In genomic region chr2:232321817-232322559, GRCh38 we compare ENCODE assay signal across 16 cellular contexts. TPM values are rescaled to one million over a fixed set of nuclear protein-coding genes. Genes with fewer than 3 reads are reported as not detected.
DNase-seq lines count a peak whose midpoint lies in the region; ATAC-seq and TF ChIP-seq lines count a peak whose summit lies in the region.
"Had no signal": no experiment of that assay in that cellular context is flagged by ENCODE, and none has a peak within 500 bp of the region (broad histone marks: within the 10 kb centered on the region; RNA-seq: fewer than 3 reads in every experiment).

No MANE protein-coding gene starts in this region.

- H4K91ac ChIP-seq in IMR-90 (ENCODE audit: insufficient read depth, low read depth, low read length) = no peak overlapping the region

- H3K4me1 ChIP-seq in IMR-90 (ENCODE audit: control insufficient read depth, insufficient read depth, low read length) = no peaks in the 10 kb centered on the region

- no peak overlapping the region for H4K8ac ChIP-seq in IMR-90 (ENCODE audit: low read depth in 2 of 2, low read length in 2 of 2)

- CTCF ChIA-PET in IMR-90 (lab: Yijun Ruan, JAX) = interaction anchor here (0.6 kb wide), 1 partner anchor 446 kb away, joined by 3 read pairs; no protein-coding TSS in a partner anchor

- in situ Hi-C loops in IMR-90 (cut with MboI; ENCODE audit: low sequenced_read_pairs) = no loop called here

- no peak overlapping the region for H3K56ac ChIP-seq in IMR-90 (ENCODE audit: extremely low read depth, insufficient read depth, low read length)

- H3K4ac ChIP-seq in IMR-90 (ENCODE audit: low read depth, low read length) = no peak overlapping the region

- ATAC-seq in IMR-90 (ENCODE audit: low read depth) = no peak
- no peak for ATAC-seq in GM21515 (IDR thresholded peaks at IDR 0.05; ENCODE audit: unreplicated experiment)

- BruUV-seq in IMR-90 (replicated peaks; lab: Mats Ljungman, UMichigan) = no TSS peak

- TF ChIP-seq POLR2A in IMR-90 (IDR thresholded peaks at IDR 0.05; ENCODE audit: low read depth, low read length) = no peak

- H2AK9ac ChIP-seq in IMR-90 (replicated peaks; ENCODE audit: low read depth, low read length, poor library complexity) = peak overlapping the region; percentile 76

- TF ChIP-seq CTCF in IMR-90 (conservative IDR thresholded peaks at IDR 0.05; ENCODE audit: low read depth, low read length) = no peak

- no peak overlapping the region for H2BK5ac ChIP-seq in IMR-90 (ENCODE audit: low read depth, low read length, poor library complexity, severe bottlenecking)

- intact Hi-C loops in IMR-90 (cut with micrococcal nuclease) = no loop called here
- intact Hi-C loops in dendritic cell treated with granulocyte-macrophage colony-stimulating factor and Interleukin-4, amounts not matched to agents 40 ng/mL and 50 ng/mL, for 4 days (cut with micrococcal nuclease) = no loop called here

- no peaks in the 10 kb centered on the region for H3K9me3 ChIP-seq in IMR-90 (ENCODE audit: control insufficient read depth, insufficient read depth, low read length)
- H3K9me3 ChIP-seq: SK-N-SH had no signal

- WGBS in IMR-90 (ENCODE audit: extremely low coverage in 2 of 2, insufficient read length in 1 of 2), 2 experiments = 95% methylated on average over 4 of the region's 9 CpGs; no CpG with 5 or more reads in 1 of the 2 experiments

- H3K27ac Mint-ChIP-seq in dendritic cell treated with granulocyte-macrophage colony-stimulating factor and Interleukin-4, amounts not matched to agents 40 ng/mL and 50 ng/mL, for 4 days = peak overlapping the region; percentile 31

- H3K14ac ChIP-seq in IMR-90 (replicated peaks; ENCODE audit: low read depth, low read length) = no peak overlapping the region

- H3K4me3 ChIP-seq in IMR-90 (ENCODE audit: insufficient read depth, low read depth, low read length) (no peak overlapping the region), skin epidermis (no peak overlapping the region)
- H3K4me3 ChIP-seq: smooth muscle cell had no signal

- no peak overlapping the region for H2BK20ac ChIP-seq in IMR-90 (ENCODE audit: low read depth, low read length)

- no peak overlapping the region for H3K9ac ChIP-seq in IMR-90 (ENCODE audit: low read depth, low read length)
- H3K9ac ChIP-seq: SK-N-SH had no signal

- no peak overlapping the region for H3K18ac ChIP-seq in IMR-90 (ENCODE audit: low read depth, low read length)

- peaks cover 33% of the 10 kb centered on the region for H3K4me1 Mint-ChIP-seq in dendritic cell treated with granulocyte-macrophage colony-stimulating factor and Interleukin-4, amounts not matched to agents 40 ng/mL and 50 ng/mL, for 4 days (ENCODE audit: low read depth)

- POLR2A ChIA-PET in IMR-90 (lab: Charles Lee; ENCODE audit: unreplicated experiment) = no interaction called here

- no peak for TF ChIP-seq RAD21 in IMR-90 (IDR thresholded peaks at IDR 0.05; ENCODE audit: low read length)

- peaks cover 4% of the 10 kb centered on the region; the same call in 1 of the 2 replicates for H3K9me1 ChIP-seq in IMR-90 (ENCODE audit: insufficient read depth, low read length)

- no peak overlapping the region for H2BK15ac ChIP-seq in IMR-90 (ENCODE audit: low read depth, low read length)

- H2AK5ac ChIP-seq in IMR-90 (ENCODE audit: low read depth, low read length) = no peak overlapping the region

- H3K27ac ChIP-seq in IMR-90 (ENCODE audit: insufficient read depth, low read length) (no peak overlapping the region), skin epidermis (peak overlapping the region in 12 of 21 experiments; percentile 8 to 94 (median 51))
- H3K27ac ChIP-seq: brain microvascular endothelial cell, WERI-Rb-1 had no signal

- H3K4me2 ChIP-seq in IMR-90 (ENCODE audit: low read depth, low read length) = no peak overlapping the region
- H3K4me2 ChIP-seq: SK-N-SH, smooth muscle cell had no signal

- no peak overlapping the region for H3K23ac ChIP-seq in IMR-90 (ENCODE audit: low read depth, low read length)

- H4K20me1 ChIP-seq in IMR-90 (ENCODE audit: insufficient read depth, low read length) = peaks cover 5% of the 10 kb centered on the region

- no peak overlapping the region for H2BK120ac ChIP-seq in IMR-90 (ENCODE audit: low read depth, low read length)

- peak; percentile 62 for DNase-seq in activated effector memory CD4-positive, alpha-beta T cell treated with anti-CD3 and anti-CD28 coated beads, Interleukin-2, amount 50 U/mL, for 16 hours
- DNase-seq in activated effector memory CD4-positive, alpha-beta T cell treated with Interleukin-2 at 50 U/mL for 16 hours = no peak
- no peak for DNase-seq in IMR-90
- DNase-seq in DMS53 (lab: John Stamatoyannopoulos, UW) = no peak
- DNase-seq in germinal center (ENCODE audit: low spot score) = no peak
- DNase-seq: brain microvascular endothelial cell, mesenchymal stem cell, NCI-H1417, SK-N-SH, WERI-Rb-1 had no signal

- H3K4me3 Mint-ChIP-seq in dendritic cell treated with granulocyte-macrophage colony-stimulating factor and Interleukin-4, amounts not matched to agents 40 ng/mL and 50 ng/mL, for 4 days = no peak overlapping the region

- H3K36me3 Mint-ChIP-seq in dendritic cell treated with granulocyte-macrophage colony-stimulating factor and Interleukin-4, amounts not matched to agents 40 ng/mL and 50 ng/mL, for 4 days (ENCODE audit: low read depth) = no peaks in the 10 kb centered on the region

- no peaks in the 10 kb centered on the region for H3K79me1 ChIP-seq in IMR-90 (ENCODE audit: low read depth in 1 of 2, low read length in 2 of 2)

- H3K9me3 Mint-ChIP-seq in dendritic cell treated with granulocyte-macrophage colony-stimulating factor and Interleukin-4, amounts not matched to agents 40 ng/mL and 50 ng/mL, for 4 days = no peaks in the 10 kb centered on the region

- dilution Hi-C loops in IMR-90 (cut with HindIII; ENCODE audit: low sequenced_read_pairs, unreplicated experiment) = no loop called here

- H3K36me3 ChIP-seq in IMR-90 (ENCODE audit: control insufficient read depth, insufficient read depth, low read length) = no peaks in the 10 kb centered on the region
- H3K36me3 ChIP-seq: brain microvascular endothelial cell, WERI-Rb-1 had no signal

- H4K5ac ChIP-seq in IMR-90 (ENCODE audit: low read depth, low read length) = no peak overlapping the region

- H3K27me3 ChIP-seq in IMR-90 (ENCODE audit: control insufficient read depth, insufficient read depth, low read length) = no peaks in the 10 kb centered on the region
- H3K27me3 ChIP-seq: brain microvascular endothelial cell had no signal

- peak overlapping the region; percentile 43 for H2AFZ ChIP-seq in IMR-90 (replicated peaks; ENCODE audit: low read length, poor library complexity)

- no peaks in the 10 kb centered on the region for H3K27me3 Mint-ChIP-seq in dendritic cell treated with granulocyte-macrophage colony-stimulating factor and Interleukin-4, amounts not matched to agents 40 ng/mL and 50 ng/mL, for 4 days

TF ChIP-seq in IMR-90, 13 proteins besides CTCF, POLR2A, EP300 and RAD21:
- TF ChIP-seq NFE2L2 (IDR thresholded peaks at IDR 0.05; ENCODE audit: low read depth, low read length) (no peak), FOS (IDR thresholded peaks at IDR 0.05; ENCODE audit: low read depth, low read length) (no peak), BHLHE40 (IDR thresholded peaks at IDR 0.05; ENCODE audit: low read depth, low read length) (no peak)
- TF ChIP-seq, protein P1, sequence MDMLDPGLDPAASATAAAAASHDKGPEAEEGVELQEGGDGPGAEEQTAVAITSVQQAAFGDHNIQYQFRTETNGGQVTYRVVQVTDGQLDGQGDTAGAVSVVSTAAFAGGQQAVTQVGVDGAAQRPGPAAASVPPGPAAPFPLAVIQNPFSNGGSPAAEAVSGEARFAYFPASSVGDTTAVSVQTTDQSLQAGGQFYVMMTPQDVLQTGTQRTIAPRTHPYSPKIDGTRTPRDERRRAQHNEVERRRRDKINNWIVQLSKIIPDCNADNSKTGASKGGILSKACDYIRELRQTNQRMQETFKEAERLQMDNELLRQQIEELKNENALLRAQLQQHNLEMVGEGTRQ (IDR thresholded peaks at IDR 0.05; ENCODE audit: low read depth, low read length) = no peak

RNA-seq across cellular contexts. Expression of gene ALPP, which starts 56.6 kb away (rescaled TPM):
- total RNA-seq in IMR-90 (2012; rRNA removed) = not detected in 2 replicates
- not detected in 2 replicates for polyA plus RNA-seq in IMR-90 (2012; rRNA removed)
- polyA plus RNA-seq in IMR-90 (2012; cell fraction: cytosol; rRNA removed) = not detected in 2 replicates
- polyA plus RNA-seq in IMR-90 (2012; cell fraction: nucleus; rRNA removed; ENCODE audit: low replicate concordance) = not detected in 2 replicates
- total RNA-seq: fibroblast of villous mesenchyme, subcutaneous adipose tissue had no signal
- polyA plus RNA-seq: SK-N-SH, smooth muscle cell had no signal
